In genomic region chr4:10002278-10002677, GRCh38 we compare ENCODE assay signal across 20 cellular contexts. TPM values are rescaled to one million over a fixed set of nuclear protein-coding genes. Genes with fewer than 3 reads are reported as not detected.
DNase-seq lines count a peak whose midpoint lies in the region; ATAC-seq and FAIRE-seq lines count a peak whose summit lies in the region.
"Had no signal": no experiment of that assay in that cellular context is flagged by ENCODE, and none has a peak within 500 bp of the region (broad histone marks: within the 10 kb centered on the region; RNA-seq: fewer than 3 reads in every experiment).

No MANE protein-coding gene starts in this region.

- WGBS in small intestine, 3 donors, result 16 to 47% (median 22%) methylated on average over 2 of the region's 2 CpGs

- peaks cover 84% of the 10 kb centered on the region for H3K4me1 Mint-ChIP-seq in activated CD8-positive, alpha-beta memory T cell treated with anti-CD3 and anti-CD28 coated beads, Interleukin-2, amount 10 ng/mL, durations not matched to agents 7 days and 5 days
- peaks cover 38 to 45% of the 10 kb centered on the region in 2 donors for H3K4me1 Mint-ChIP-seq in immature natural killer cell
- H3K4me1 Mint-ChIP-seq: CD8-positive, alpha-beta memory T cell had no signal

- H3K4me1 ChIP-seq in small intestine (ENCODE audit: control insufficient read depth in 2 of 2, insufficient read depth in 1 of 2, low read depth in 1 of 2, low read length in 1 of 2), result peaks cover 10 to 13% of the 10 kb centered on the region in 2 donors
- H3K4me1 ChIP-seq: HAP-1 had no signal

- peak overlapping the region; percentile 58 for H3K27ac Mint-ChIP-seq in activated CD8-positive, alpha-beta memory T cell treated with anti-CD3 and anti-CD28 coated beads, Interleukin-2, amount 10 ng/mL, durations not matched to agents 7 days and 5 days
- H3K27ac Mint-ChIP-seq in immature natural killer cell, result peak overlapping the region in 4 of 6 donors; percentile 30 to 83 (median 79)
- H3K27ac Mint-ChIP-seq: CD8-positive, alpha-beta memory T cell had no signal

- ATAC-seq in activated CD8-positive, alpha-beta memory T cell treated with anti-CD3 and anti-CD28 coated beads, Interleukin-2, amount 10 ng/mL, durations not matched to agents 7 days and 5 days, result no peak
- ATAC-seq in GM21381 (IDR thresholded peaks at IDR 0.05; ENCODE audit: unreplicated experiment), result peak; percentile 24
- ATAC-seq in GM18868 (IDR thresholded peaks at IDR 0.05; ENCODE audit: unreplicated experiment), result no peak

- no peak for FAIRE-seq in small intestine (lab: Jason Lieb, UNC)
- FAIRE-seq: A204.1, D721Med had no signal

- CTCF ChIA-PET in activated CD8-positive, alpha-beta memory T cell treated with anti-CD3 and anti-CD28 coated beads, Interleukin-2, amount 10 ng/mL, durations not matched to agents 7 days and 5 days (lab: Charles Lee), result interaction anchor here (4.8 kb wide), 1 partner anchor 12 kb away, joined by 23 read pairs; no protein-coding TSS in a partner anchor

- no peaks in the 10 kb centered on the region for H3K36me3 ChIP-seq in small intestine (ENCODE audit: control insufficient read depth in 2 of 2, insufficient read depth in 2 of 2, low read length in 2 of 2)
- H3K36me3 ChIP-seq: HAP-1 had no signal

- H3K36me3 Mint-ChIP-seq in activated CD8-positive, alpha-beta memory T cell treated with anti-CD3 and anti-CD28 coated beads, Interleukin-2, amount 10 ng/mL, durations not matched to agents 7 days and 5 days, result peaks cover 21% of the 10 kb centered on the region
- H3K36me3 Mint-ChIP-seq in immature natural killer cell, result no peaks in the 10 kb centered on the region

- no peak for DNase-seq in activated CD8-positive, alpha-beta memory T cell treated with anti-CD3 and anti-CD28 coated beads, Interleukin-2, amount 10 ng/mL, durations not matched to agents 7 days and 5 days
- no peak for DNase-seq in activated CD8-positive, alpha-beta memory T cell treated with anti-CD3 and anti-CD28 coated beads, Interleukin-2, amount 50 U/mL, for 48 hours
- peak; percentile 30 to 57 (median 36) for DNase-seq in immature natural killer cell
- DNase-seq in small intestine, result peak; percentile 87
- DNase-seq in HuH-7 (ENCODE audit: low spot score), result no peak
- no peak for DNase-seq in occipital lobe (lab: John Stamatoyannopoulos, UW)
- DNase-seq: CD8-positive, alpha-beta memory T cell; DMS79 treated with DMSO at 0.1 percent for 48 hours; NCI-H146; NCI-H345; NCI-H526; RPMI8226 had no signal

- H3K4me3 Mint-ChIP-seq in activated CD8-positive, alpha-beta memory T cell treated with anti-CD3 and anti-CD28 coated beads, Interleukin-2, amount 10 ng/mL, durations not matched to agents 7 days and 5 days, result no peak overlapping the region
- H3K4me3 Mint-ChIP-seq in immature natural killer cell, result peak overlapping the region; percentile 16 to 71 (median 36)
- H3K4me3 Mint-ChIP-seq: CD8-positive, alpha-beta memory T cell had no signal

- no peak overlapping the region for H3K4me3 ChIP-seq in small intestine (ENCODE audit: low read depth in 1 of 2, low read length in 2 of 2)
- H3K4me3 ChIP-seq: BLaER1 treated with 17β-estradiol and CSF1 and Interleukin-3, amounts not matched to agents 10 nM and 100 nM; HAP-1 had no signal

- H3K27me3 Mint-ChIP-seq in activated CD8-positive, alpha-beta memory T cell treated with anti-CD3 and anti-CD28 coated beads, Interleukin-2, amount 10 ng/mL, durations not matched to agents 7 days and 5 days, result peaks cover 3% of the 10 kb centered on the region
- peaks cover 0 to 7% (median 1%) of the 10 kb centered on the region in 3 donors for H3K27me3 Mint-ChIP-seq in immature natural killer cell (ENCODE audit: low read depth in 3 of 3)
- H3K27me3 Mint-ChIP-seq: CD8-positive, alpha-beta memory T cell had no signal

- no peak overlapping the region for H3K27ac ChIP-seq in small intestine (ENCODE audit: low read depth in 1 of 2, low read length in 1 of 2)
- H3K27ac ChIP-seq: KMS-11 had no signal

- H3K9me3 ChIP-seq in small intestine (ENCODE audit: control insufficient read depth, low read depth), result no peaks in the 10 kb centered on the region
- H3K9me3 ChIP-seq: HAP-1 had no signal

- H3K9me3 Mint-ChIP-seq in activated CD8-positive, alpha-beta memory T cell treated with anti-CD3 and anti-CD28 coated beads, Interleukin-2, amount 10 ng/mL, durations not matched to agents 7 days and 5 days (ENCODE audit: low read depth), result peaks cover 3% of the 10 kb centered on the region
- no peaks in the 10 kb centered on the region for H3K9me3 Mint-ChIP-seq in immature natural killer cell
- H3K9me3 Mint-ChIP-seq: CD8-positive, alpha-beta memory T cell had no signal

- no peaks in the 10 kb centered on the region for H3K27me3 ChIP-seq in small intestine (ENCODE audit: control insufficient read depth in 2 of 2, insufficient read depth in 2 of 2, low read length in 2 of 2)
- H3K27me3 ChIP-seq: BLaER1 treated with 17β-estradiol and CSF1 and Interleukin-3, amounts not matched to agents 10 nM and 100 nM had no signal

RNA-seq across cellular contexts. Expression of gene SLC2A9, which starts 19.0 kb away (rescaled TPM):
- 1 to 10 TPM; 1.4 to 3.8 TPM for total RNA-seq in activated CD8-positive, alpha-beta memory T cell treated with anti-CD3 and anti-CD28 coated beads, Interleukin-2, amount 10 ng/mL, durations not matched to agents 7 days and 5 days
- 1 to 10 TPM in 2 of 3 donors, not detected in 1; 1.4 to 2.3 TPM for polyA plus RNA-seq in immature natural killer cell
- 10 to 100 TPM in 2 of 3 donors, 1 to 10 TPM in 1; 7.4 to 13.0 (median 11.7) TPM for polyA plus RNA-seq in small intestine
- 3.1 TPM for total RNA-seq in occipital lobe
- total RNA-seq: G401 had no signal

Comparison
In these comparisons a context has a peak if more than half of its experiments do, and no peak if none do; other contexts are left out.
1. DNase-seq: peak in immature natural killer cell (3 of 3) and small intestine (single experiment); none in activated CD8-positive, alpha-beta memory T cell treated with anti-CD3 and anti-CD28 coated beads, Interleukin-2, amount 10 ng/mL, durations not matched to agents 7 days and 5 days (single experiment), activated CD8-positive, alpha-beta memory T cell treated with anti-CD3 and anti-CD28 coated beads, Interleukin-2, amount 50 U/mL, for 48 hours (single experiment), HuH-7 (single experiment) and occipital lobe (single experiment).